1 cellular context compared by ENCODE assay signal in genomic region chr3:56782215-56782614, GRCh38.
TF ChIP-seq lines count a peak whose summit lies in the region.

No MANE protein-coding gene starts in this region.

TF ChIP-seq in GM12878, 131 proteins besides CTCF, POLR2A, EP300 and RAD21 (continued from another document):
- TF ChIP-seq ZBTB11 (CRISPR knock-in tag; IDR thresholded peaks at IDR 0.05) (no peak), NKRF (conservative IDR thresholded peaks at IDR 0.05) (no peak), IRF4 (IDR thresholded peaks at IDR 0.05; ENCODE audit: low read depth, low read length) (no peak), SMC3 (IDR thresholded peaks at IDR 0.05; ENCODE audit: borderline replicate concordance, low read length) (no peak), TCF3 (IDR thresholded peaks at IDR 0.05; ENCODE audit: borderline replicate concordance, insufficient read depth, low read depth, low read length) (no peak), PAX8 (IDR thresholded peaks at IDR 0.05) (no peak), ESRRA (IDR thresholded peaks at IDR 0.05; ENCODE audit: low read length) (no peak), HCFC1 (IDR thresholded peaks at IDR 0.05; ENCODE audit: low read length) (no peak)
